In the genomic region with DNA sequence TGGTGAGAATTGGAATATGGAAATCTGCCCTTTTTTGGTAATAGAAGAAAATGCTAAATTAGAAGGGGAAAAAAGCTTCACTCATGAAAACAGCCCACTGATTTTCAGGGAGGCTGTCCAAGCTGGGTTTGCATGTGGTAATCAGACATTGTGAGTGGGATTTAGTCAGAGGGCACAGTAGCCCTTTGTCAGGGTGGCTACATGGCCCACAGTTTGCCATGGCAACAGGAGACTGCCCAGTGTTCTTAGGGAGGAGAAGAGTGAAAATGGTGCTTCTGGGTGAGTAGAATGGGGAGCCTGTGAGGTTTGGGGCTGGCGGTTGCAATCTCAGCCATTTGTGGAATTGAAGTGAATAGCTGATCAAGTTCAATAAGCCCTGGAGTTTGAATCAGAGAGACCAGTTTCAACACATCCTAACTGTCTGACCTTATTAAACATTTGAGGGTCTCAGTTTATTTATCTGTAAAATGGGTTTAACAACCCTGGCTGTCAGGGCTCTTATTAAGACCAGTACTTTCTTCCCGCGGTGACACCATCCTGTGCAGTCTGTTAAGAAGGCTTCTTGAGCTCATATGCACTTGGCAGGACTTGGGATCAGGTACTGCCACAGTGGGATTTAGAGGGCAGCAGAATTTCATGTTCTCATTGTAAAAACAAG, we compare ENCODE assay signal across 18 cellular contexts.
A peak's percentile ranks its signal among the peaks of the same experiment; 100 is the strongest.
DNase-seq lines count a peak whose midpoint lies in the region; ATAC-seq and TF ChIP-seq lines count a peak whose summit lies in the region.
"Had no signal": no experiment of that assay in that cellular context is flagged by ENCODE, and none has a peak within 500 bp of the region (broad histone marks: within the 10 kb centered on the region; RNA-seq: fewer than 3 reads in every experiment).

No MANE protein-coding gene starts in this region.

- intact Hi-C loops in dorsolateral prefrontal cortex (cut with DNase I) = no loop called here
- intact Hi-C loops in sciatic nerve (cut with DNase I) = no loop called here
- intact Hi-C loops in CD4-positive, alpha-beta T cell (cut with DNase I, micrococcal nuclease) = no loop called here

- TF ChIP-seq CTCF in dorsolateral prefrontal cortex (IDR thresholded peaks at IDR 0.05 in 54 of 56, conservative IDR thresholded peaks at IDR 0.05 in 2 of 56; ENCODE audit: low read depth in 1 of 56, partially characterized antibody in 56 of 56) = no peak
- no peak for TF ChIP-seq CTCF in CD4-positive, alpha-beta T cell (IDR thresholded peaks at IDR 0.05)

- CTCF ChIA-PET in CD4-positive, alpha-beta T cell (lab: Charles Lee) = no interaction called here

- H3K27me3 Mint-ChIP-seq in CD4-positive, alpha-beta T cell = peaks cover 17% of the 10 kb centered on the region

- DNase-seq in SK-MEL-5 (ENCODE audit: low read depth, low spot score) (peak; percentile 54), dorsolateral prefrontal cortex (peak in 8 of 10 donors; percentile 21 to 70 (median 51)), sciatic nerve (ENCODE audit: low spot score) (no peak), dedifferentiated amniotic fluid mesenchymal stem cell (ENCODE audit: extremely low spot score) (no peak)
- DNase-seq in CD4-positive, alpha-beta T cell = no peak
- DNase-seq: CD4-positive, alpha-beta memory T cell; GF-D8; HCEC 1CT; MV-4-11; NCI-H187 treated with DMSO at 0.1 percent for 48 hours; NCI-H2227 treated with DMSO at 0.1 percent for 48 hours; NCI-H524; NCI-H82; OCI-M1; Right ventricle myocardium superior had no signal

- H3K4me1 Mint-ChIP-seq in CD4-positive, alpha-beta T cell (ENCODE audit: low read depth) = no peaks in the 10 kb centered on the region
- H3K4me1 Mint-ChIP-seq: CD4-positive, alpha-beta memory T cell had no signal

- H3K27me3 ChIP-seq in dorsolateral prefrontal cortex (peaks cover 0 to 1% (median 0%) of the 10 kb centered on the region in 45 donors), layer of hippocampus (ENCODE audit: control insufficient read depth, insufficient read depth, low read length) (no peaks in the 10 kb centered on the region)
- H3K27me3 ChIP-seq in CD4-positive, alpha-beta T cell (ENCODE audit: control insufficient read depth, insufficient read depth, low read length) = peaks cover 4% of the 10 kb centered on the region

- peaks cover 2% of the 10 kb centered on the region for H3K9me3 Mint-ChIP-seq in CD4-positive, alpha-beta T cell

- H3K9me3 ChIP-seq in CD4-positive, alpha-beta T cell (ENCODE audit: control insufficient read depth, low read length) = no peaks in the 10 kb centered on the region

- POLR2A ChIA-PET in CD4-positive, alpha-beta T cell (lab: Charles Lee) = no interaction called here

- H3K27ac Mint-ChIP-seq in CD4-positive, alpha-beta T cell = no peak overlapping the region
- H3K27ac Mint-ChIP-seq: CD4-positive, alpha-beta memory T cell had no signal

- H3K4me3 Mint-ChIP-seq in CD4-positive, alpha-beta T cell = no peak overlapping the region
- H3K4me3 Mint-ChIP-seq: CD4-positive, alpha-beta memory T cell had no signal

- H3K36me3 Mint-ChIP-seq in CD4-positive, alpha-beta T cell (ENCODE audit: low read depth) = no peaks in the 10 kb centered on the region
- H3K36me3 Mint-ChIP-seq: CD4-positive, alpha-beta memory T cell had no signal

- in situ Hi-C loops in SK-MEL-5 (cut with HindIII; ENCODE audit: low pct_unique_long_range_greater_than_20kb, low sequenced_read_pairs) = no loop called here

- H3K27ac ChIP-seq in dorsolateral prefrontal cortex = peak overlapping the region in 25 of 59 donors; percentile 5 to 72 (median 30)
- H3K27ac ChIP-seq in layer of hippocampus (ENCODE audit: low read depth, low read length) = peak overlapping the region; percentile 9
- H3K27ac ChIP-seq in CD4-positive, alpha-beta T cell (ENCODE audit: low read depth, low read length) = no peak overlapping the region

- peak overlapping the region in 3 of 59 donors; percentile 4 to 15 (median 5) for H3K4me3 ChIP-seq in dorsolateral prefrontal cortex

- ATAC-seq in sciatic nerve = peak; percentile 64
- ATAC-seq in HG02678 (IDR thresholded peaks at IDR 0.05; ENCODE audit: unreplicated experiment) = no peak
- ATAC-seq in CD4-positive, alpha-beta T cell (ENCODE audit: poor library complexity) = no peak
- ATAC-seq in HG03139 (IDR thresholded peaks at IDR 0.05; ENCODE audit: unreplicated experiment) = no peak

Comparison
In these comparisons a context has a peak if more than half of its experiments do, and no peak if none do; other contexts are left out.
1. DNase-seq: peak in SK-MEL-5 (single experiment) and dorsolateral prefrontal cortex (8 of 10); none in sciatic nerve (single experiment), dedifferentiated amniotic fluid mesenchymal stem cell (single experiment) and CD4-positive, alpha-beta T cell (0 of 10).